ENCODE assay signal across 1 cellular context in the genomic region with DNA sequence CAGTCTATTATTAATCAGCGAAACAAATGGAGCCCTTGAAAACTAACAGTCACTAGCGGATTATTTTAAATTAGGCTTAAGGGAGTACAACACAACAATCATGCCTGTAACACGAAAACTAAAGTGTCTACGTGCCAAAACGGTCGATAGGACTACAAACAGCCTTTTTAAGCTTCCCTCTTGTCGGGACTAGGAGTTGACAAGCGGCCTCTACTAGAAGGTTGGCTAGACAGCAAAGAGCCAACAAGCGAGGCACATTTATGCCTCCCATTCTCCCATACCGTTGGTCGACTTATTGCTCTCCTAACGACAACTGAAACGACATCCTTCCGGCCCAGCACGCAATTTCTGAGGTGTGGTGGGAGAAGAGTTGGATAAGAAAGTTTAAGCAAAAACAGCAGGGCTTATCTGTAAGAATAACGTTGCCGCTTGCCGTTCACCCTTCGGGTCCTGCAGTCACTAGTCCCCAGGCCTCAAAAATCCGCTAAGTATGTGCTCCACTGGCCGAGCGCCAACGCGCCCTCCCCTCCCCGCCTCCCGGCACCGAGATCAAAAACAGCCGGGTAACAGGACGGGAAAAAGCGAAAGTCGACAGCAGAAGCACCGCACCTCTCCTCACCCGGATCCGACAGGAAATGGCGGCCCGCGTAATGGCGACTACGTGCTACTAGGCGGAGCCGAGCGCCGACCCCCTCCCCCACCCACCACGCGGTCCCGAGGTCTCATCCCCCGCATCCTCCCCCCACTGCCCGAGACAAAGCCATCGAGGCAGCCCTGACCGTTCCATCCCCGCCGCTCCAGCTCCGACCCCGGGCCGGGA.
A peak's percentile ranks its signal among the peaks of the same experiment; 100 is the strongest.
TF ChIP-seq lines count a peak whose summit lies in the region.

No MANE protein-coding gene starts in this region.

TF ChIP-seq in GM23338, 12 proteins besides CTCF, POLR2A, EP300 and RAD21 (continued from another document):
- TF ChIP-seq, protein P1, sequence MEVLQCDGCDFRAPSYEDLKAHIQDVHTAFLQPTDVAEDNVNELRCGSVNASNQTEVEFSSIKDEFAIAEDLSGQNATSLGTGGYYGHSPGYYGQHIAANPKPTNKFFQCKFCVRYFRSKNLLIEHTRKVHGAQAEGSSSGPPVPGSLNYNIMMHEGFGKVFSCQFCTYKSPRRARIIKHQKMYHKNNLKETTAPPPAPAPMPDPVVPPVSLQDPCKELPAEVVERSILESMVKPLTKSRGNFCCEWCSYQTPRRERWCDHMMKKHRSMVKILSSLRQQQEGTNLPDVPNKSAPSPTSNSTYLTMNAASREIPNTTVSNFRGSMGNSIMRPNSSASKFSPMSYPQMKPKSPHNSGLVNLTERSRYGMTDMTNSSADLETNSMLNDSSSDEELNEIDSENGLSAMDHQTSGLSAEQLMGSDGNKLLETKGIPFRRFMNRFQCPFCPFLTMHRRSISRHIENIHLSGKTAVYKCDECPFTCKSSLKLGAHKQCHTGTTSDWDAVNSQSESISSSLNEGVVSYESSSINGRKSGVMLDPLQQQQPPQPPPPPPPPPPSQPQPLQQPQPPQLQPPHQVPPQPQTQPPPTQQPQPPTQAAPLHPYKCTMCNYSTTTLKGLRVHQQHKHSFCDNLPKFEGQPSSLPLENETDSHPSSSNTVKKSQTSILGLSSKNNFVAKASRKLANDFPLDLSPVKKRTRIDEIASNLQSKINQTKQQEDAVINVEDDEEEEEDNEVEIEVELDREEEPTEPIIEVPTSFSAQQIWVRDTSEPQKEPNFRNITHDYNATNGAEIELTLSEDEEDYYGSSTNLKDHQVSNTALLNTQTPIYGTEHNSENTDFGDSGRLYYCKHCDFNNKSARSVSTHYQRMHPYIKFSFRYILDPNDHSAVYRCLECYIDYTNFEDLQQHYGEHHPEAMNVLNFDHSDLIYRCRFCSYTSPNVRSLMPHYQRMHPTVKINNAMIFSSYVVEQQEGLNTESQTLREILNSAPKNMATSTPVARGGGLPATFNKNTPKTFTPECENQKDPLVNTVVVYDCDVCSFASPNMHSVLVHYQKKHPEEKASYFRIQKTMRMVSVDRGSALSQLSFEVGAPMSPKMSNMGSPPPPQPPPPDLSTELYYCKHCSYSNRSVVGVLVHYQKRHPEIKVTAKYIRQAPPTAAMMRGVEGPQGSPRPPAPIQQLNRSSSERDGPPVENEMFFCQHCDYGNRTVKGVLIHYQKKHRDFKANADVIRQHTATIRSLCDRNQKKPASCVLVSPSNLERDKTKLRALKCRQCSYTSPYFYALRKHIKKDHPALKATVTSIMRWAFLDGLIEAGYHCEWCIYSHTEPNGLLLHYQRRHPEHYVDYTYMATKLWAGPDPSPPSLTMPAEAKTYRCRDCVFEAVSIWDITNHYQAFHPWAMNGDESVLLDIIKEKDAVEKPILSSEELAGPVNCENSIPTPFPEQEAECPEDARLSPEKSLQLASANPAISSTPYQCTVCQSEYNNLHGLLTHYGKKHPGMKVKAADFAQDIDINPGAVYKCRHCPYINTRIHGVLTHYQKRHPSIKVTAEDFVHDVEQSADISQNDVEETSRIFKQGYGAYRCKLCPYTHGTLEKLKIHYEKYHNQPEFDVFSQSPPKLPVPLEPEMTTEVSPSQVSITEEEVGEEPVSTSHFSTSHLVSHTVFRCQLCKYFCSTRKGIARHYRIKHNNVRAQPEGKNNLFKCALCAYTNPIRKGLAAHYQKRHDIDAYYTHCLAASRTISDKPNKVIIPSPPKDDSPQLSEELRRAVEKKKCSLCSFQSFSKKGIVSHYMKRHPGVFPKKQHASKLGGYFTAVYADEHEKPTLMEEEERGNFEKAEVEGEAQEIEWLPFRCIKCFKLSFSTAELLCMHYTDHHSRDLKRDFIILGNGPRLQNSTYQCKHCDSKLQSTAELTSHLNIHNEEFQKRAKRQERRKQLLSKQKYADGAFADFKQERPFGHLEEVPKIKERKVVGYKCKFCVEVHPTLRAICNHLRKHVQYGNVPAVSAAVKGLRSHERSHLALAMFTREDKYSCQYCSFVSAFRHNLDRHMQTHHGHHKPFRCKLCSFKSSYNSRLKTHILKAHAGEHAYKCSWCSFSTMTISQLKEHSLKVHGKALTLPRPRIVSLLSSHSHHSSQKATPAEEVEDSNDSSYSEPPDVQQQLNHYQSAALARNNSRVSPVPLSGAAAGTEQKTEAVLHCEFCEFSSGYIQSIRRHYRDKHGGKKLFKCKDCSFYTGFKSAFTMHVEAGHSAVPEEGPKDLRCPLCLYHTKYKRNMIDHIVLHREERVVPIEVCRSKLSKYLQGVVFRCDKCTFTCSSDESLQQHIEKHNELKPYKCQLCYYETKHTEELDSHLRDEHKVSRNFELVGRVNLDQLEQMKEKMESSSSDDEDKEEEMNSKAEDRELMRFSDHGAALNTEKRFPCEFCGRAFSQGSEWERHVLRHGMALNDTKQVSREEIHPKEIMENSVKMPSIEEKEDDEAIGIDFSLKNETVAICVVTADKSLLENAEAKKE (CRISPR knock-in tag; IDR thresholded peaks at IDR 0.05) = no peak
- TF ChIP-seq POLR2AphosphoS5 (IDR thresholded peaks at IDR 0.05; ENCODE audit: low read depth) (peak; percentile 43; the same call in 1 of the 2 replicates), ZNF114 (CRISPR knock-in tag; IDR thresholded peaks at IDR 0.05) (no peak), STAT1 (IDR thresholded peaks at IDR 0.05; ENCODE audit: unreplicated experiment) (no peak), CREB1 (CRISPR knock-in tag; IDR thresholded peaks at IDR 0.05; ENCODE audit: low read depth) (peak; percentile 41; the same call in 1 of the 2 replicates)
